ENCODE assay signal across 11 cellular contexts in the genomic region with DNA sequence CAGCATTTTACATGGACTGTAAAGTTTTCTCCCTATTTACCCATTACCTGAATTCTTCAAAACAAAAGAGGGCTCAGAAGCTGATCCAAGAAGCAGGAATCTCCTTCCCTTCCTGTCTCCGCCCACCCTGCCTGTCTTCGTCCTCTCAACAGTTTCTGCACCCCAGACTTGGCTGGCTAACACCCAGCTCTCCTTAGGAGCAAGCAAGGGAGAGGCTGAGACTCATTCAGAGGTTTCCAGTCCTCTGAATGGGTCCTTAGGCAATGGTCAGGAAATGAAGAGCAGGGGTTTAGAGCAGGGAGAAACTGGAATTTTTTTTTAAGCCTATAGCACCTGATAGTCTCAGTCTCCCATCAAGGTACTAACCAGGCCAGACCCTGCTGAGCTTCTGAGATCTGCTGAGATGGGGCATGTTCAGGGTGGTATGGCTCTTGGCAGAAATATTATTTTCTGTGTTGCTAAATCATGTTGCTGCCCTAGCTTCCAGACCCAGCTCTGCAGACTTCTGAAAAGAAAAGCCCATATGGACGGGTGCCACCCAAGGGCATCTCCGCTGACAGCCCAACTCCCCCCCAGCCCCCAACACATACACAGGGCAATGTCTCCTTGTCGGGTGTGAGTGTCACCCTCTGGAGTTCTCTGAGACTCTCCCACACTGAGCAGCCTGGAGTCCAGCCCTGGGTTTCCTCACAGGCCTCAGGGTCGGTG.
DNase-seq lines count a peak whose midpoint lies in the region; ATAC-seq and TF ChIP-seq lines count a peak whose summit lies in the region.
"Had no signal": no experiment of that assay in that cellular context is flagged by ENCODE, and none has a peak within 500 bp of the region (broad histone marks: within the 10 kb centered on the region; RNA-seq: fewer than 3 reads in every experiment).

No MANE protein-coding gene starts in this region.

- peak overlapping the region; percentile 86 for H3K27ac ChIP-seq in left ventricle myocardium inferior (replicated peaks)
- peak overlapping the region; percentile 69 to 71 for H3K27ac ChIP-seq in coronary artery
- H3K27ac ChIP-seq: KMS-11, SJSA1 had no signal

- H3K9ac ChIP-seq in mucosa of stomach (ENCODE audit: low read length): peak overlapping the region; percentile 13
- H3K9ac ChIP-seq: KMS-11 had no signal

- H3K9me3 ChIP-seq in left ventricle myocardium inferior (replicated peaks) (no peaks in the 10 kb centered on the region), mucosa of stomach (ENCODE audit: control insufficient read depth, low read length) (no peaks in the 10 kb centered on the region)
- H3K9me3 ChIP-seq: SJSA1 had no signal

- peaks cover 75% of the 10 kb centered on the region for H3K4me1 ChIP-seq in left ventricle myocardium inferior
- peaks cover 71% of the 10 kb centered on the region for H3K4me1 ChIP-seq in mucosa of stomach (ENCODE audit: control insufficient read depth, insufficient read depth, low read length)

- ATAC-seq in left cardiac atrium (no peak), left lobe of liver (no peak), HG03457 (IDR thresholded peaks at IDR 0.05; ENCODE audit: unreplicated experiment) (no peak)

- H3K27me3 ChIP-seq in left ventricle myocardium inferior (ENCODE audit: low read depth): no peaks in the 10 kb centered on the region
- H3K27me3 ChIP-seq in mucosa of stomach (ENCODE audit: control insufficient read depth, insufficient read depth, low read length): no peaks in the 10 kb centered on the region
- H3K27me3 ChIP-seq: SJSA1 had no signal

- H3K36me3 ChIP-seq in left ventricle myocardium inferior: no peaks in the 10 kb centered on the region
- H3K36me3 ChIP-seq in mucosa of stomach (ENCODE audit: control insufficient read depth, insufficient read depth, low read length): no peaks in the 10 kb centered on the region
- H3K36me3 ChIP-seq: SJSA1 had no signal

- intact Hi-C loops in left ventricle myocardium inferior (cut with micrococcal nuclease): no loop called here
- intact Hi-C loops in left cardiac atrium (cut with DNase I): no loop called here

- H3K4me3 ChIP-seq in left ventricle myocardium inferior: peak overlapping the region; percentile 27
- H3K4me3 ChIP-seq in coronary artery: peak overlapping the region; percentile 26
- H3K4me3 ChIP-seq in mucosa of stomach (ENCODE audit: low read length): no peak overlapping the region
- H3K4me3 ChIP-seq: SJSA1 had no signal

- no peak for DNase-seq in left ventricle myocardium inferior
- no peak for DNase-seq in left cardiac atrium
- DNase-seq in coronary artery (ENCODE audit: low spot score): peak; percentile 70
- DNase-seq in left lobe of liver (ENCODE audit: low spot score): no peak
- DNase-seq in DMS53 (lab: John Stamatoyannopoulos, UW): no peak
- no peak for DNase-seq in occipital lobe (lab: John Stamatoyannopoulos, UW)
- DNase-seq: activated naive CD4-positive, alpha-beta T cell treated with Interleukin-2 at 50 U/mL for 16 hours had no signal

- no peak for TF ChIP-seq CTCF in left ventricle myocardium inferior (IDR thresholded peaks at IDR 0.05; ENCODE audit: borderline replicate concordance)
- no peak for TF ChIP-seq CTCF in coronary artery (IDR thresholded peaks at IDR 0.05)
